11 cellular contexts compared by ENCODE assay signal in genomic region chr10:51244739-51245138, GRCh38.
DNase-seq lines count a peak whose midpoint lies in the region; ATAC-seq and TF ChIP-seq lines count a peak whose summit lies in the region.
"Had no signal": no experiment of that assay in that cellular context is flagged by ENCODE, and none has a peak within 500 bp of the region (broad histone marks: within the 10 kb centered on the region; RNA-seq: fewer than 3 reads in every experiment).

No MANE protein-coding gene starts in this region.

- H2BK15ac ChIP-seq in mesenchymal stem cell (ENCODE audit: low read depth, poor library complexity, severe bottlenecking) = no peak overlapping the region

- peak; percentile 76 for ATAC-seq in aorta (ENCODE audit: low FRiP score)
- ATAC-seq in activated naive CD8-positive, alpha-beta T cell treated with anti-CD3 and anti-CD28 coated beads, Interleukin-2, amount 50 U/mL, for 24 hours = no peak

- CTCF ChIA-PET in activated CD4-positive, alpha-beta T cell treated with anti-CD3 and anti-CD28 coated beads, Interleukin-2, amount 10 ng/mL, durations not matched to agents 7 days and 5 days (lab: Charles Lee) = no interaction called here

- H3K27ac Mint-ChIP-seq in activated CD4-positive, alpha-beta T cell treated with anti-CD3 and anti-CD28 coated beads, Interleukin-2, amount 10 ng/mL, durations not matched to agents 7 days and 5 days = no peak overlapping the region
- no peak overlapping the region for H3K27ac Mint-ChIP-seq in activated naive CD8-positive, alpha-beta T cell treated with anti-CD3 and anti-CD28 coated beads, Interleukin-2, amount 50 U/mL, for 24 hours
- H3K27ac Mint-ChIP-seq: activated naive CD4-positive, alpha-beta T cell treated with anti-CD3 and anti-CD28 coated beads, Interleukin-2, amount 50 U/mL, for 24 hours; immature natural killer cell had no signal

- no peak overlapping the region for H2BK120ac ChIP-seq in mesenchymal stem cell (ENCODE audit: low read depth, low read length)

- TF ChIP-seq CTCF in esophagus muscularis mucosa (IDR thresholded peaks at IDR 0.05) (no peak), GM13977 (IDR thresholded peaks at IDR 0.05; ENCODE audit: extremely low read depth, insufficient read depth, missing control alignments) (no peak)

- H3K9ac ChIP-seq in mesenchymal stem cell (ENCODE audit: low read length) = peak overlapping the region; percentile 56

- intact Hi-C loops in esophagus muscularis mucosa (cut with DNase I) (no loop called here), aorta (cut with DNase I) (loop anchor here in 1 of 2 donors (5.0 kb wide), 1 partner anchor 52 kb away; no protein-coding TSS in a partner anchor)

- H3K4me1 Mint-ChIP-seq in activated CD4-positive, alpha-beta T cell treated with anti-CD3 and anti-CD28 coated beads, Interleukin-2, amount 10 ng/mL, durations not matched to agents 7 days and 5 days = no peaks in the 10 kb centered on the region
- H3K4me1 Mint-ChIP-seq in activated naive CD8-positive, alpha-beta T cell treated with anti-CD3 and anti-CD28 coated beads, Interleukin-2, amount 50 U/mL, for 24 hours = no peaks in the 10 kb centered on the region
- H3K4me1 Mint-ChIP-seq: activated naive CD4-positive, alpha-beta T cell treated with anti-CD3 and anti-CD28 coated beads, Interleukin-2, amount 50 U/mL, for 24 hours had no signal

- in situ Hi-C loops in GM13977 (cut with MboI; ENCODE audit: low pct_unique_long_range_greater_than_20kb, low sequenced_read_pairs, unreplicated experiment) = no loop called here

- H3K4me1 ChIP-seq in esophagus muscularis mucosa (peaks cover 11 to 57% (median 43%) of the 10 kb centered on the region in 4 donors), mesenchymal stem cell (ENCODE audit: control insufficient read depth, insufficient read depth, low read depth, low read length) (no peaks in the 10 kb centered on the region), aorta (ENCODE audit: control insufficient read depth in 1 of 2, insufficient read depth in 2 of 2, low read length in 2 of 2) (peaks cover 2 to 18% of the 10 kb centered on the region in 2 donors)

- 29% methylated on average over 4 of the region's 4 CpGs for WGBS in esophagus muscularis mucosa
- WGBS in mesenchymal stem cell = 28% methylated on average over 3 of the region's 4 CpGs
- 3 to 4% methylated on average over 4 of the region's 4 CpGs for WGBS in aorta, 2 donors

- H3K4ac ChIP-seq in mesenchymal stem cell (ENCODE audit: low read depth in 1 of 2, low read length in 2 of 2) = no peak overlapping the region

- no peak overlapping the region for H4K91ac ChIP-seq in mesenchymal stem cell (ENCODE audit: low read length)

- H2AK5ac ChIP-seq in mesenchymal stem cell (ENCODE audit: low read length, severe bottlenecking) = no peak overlapping the region

- no peak overlapping the region for H3K4me3 ChIP-seq in esophagus muscularis mucosa
- peak overlapping the region in 1 of 2 experiments; percentile 20 for H3K4me3 ChIP-seq in mesenchymal stem cell (ENCODE audit: insufficient read depth in 1 of 2, low read depth in 1 of 2, low read length in 2 of 2)
- H3K4me3 ChIP-seq in aorta (ENCODE audit: low read length in 2 of 2) = no peak overlapping the region

- H3K4me2 ChIP-seq in mesenchymal stem cell (ENCODE audit: low read length, poor library complexity, severe bottlenecking) = no peak overlapping the region

- DNase-seq in M059J (ENCODE audit: low read depth) (peak; percentile 79), esophagus muscularis mucosa (ENCODE audit: extremely low spot score) (no peak), mesenchymal stem cell (peak; percentile 59), aorta (no peak), GM13977 (ENCODE audit: low spot score) (no peak)
- no peak for DNase-seq in activated CD4-positive, alpha-beta T cell treated with anti-CD3 and anti-CD28 coated beads, Interleukin-2, amount 10 ng/mL, durations not matched to agents 7 days and 5 days
- no peak for DNase-seq in activated naive CD8-positive, alpha-beta T cell treated with anti-CD3 and anti-CD28 coated beads, Interleukin-2, amount 50 U/mL, for 24 hours
- DNase-seq: H7, immature natural killer cell, NCI-H526 treated with DMSO at 0.1 percent for 48 hours had no signal

- H2BK5ac ChIP-seq in mesenchymal stem cell (ENCODE audit: low read depth, low read length, poor library complexity, severe bottlenecking) = no peak overlapping the region

- H3K27ac ChIP-seq in esophagus muscularis mucosa (replicated peaks in 1 of 4) (peak overlapping the region; percentile 21 to 40 (median 30)), mesenchymal stem cell (ENCODE audit: low read length, poor library complexity, severe bottlenecking) (peak overlapping the region; percentile 56), aorta (ENCODE audit: low read depth in 1 of 2, low read length in 2 of 2) (no peak overlapping the region)

- POLR2A ChIA-PET in activated CD4-positive, alpha-beta T cell treated with anti-CD3 and anti-CD28 coated beads, Interleukin-2, amount 10 ng/mL, durations not matched to agents 7 days and 5 days (lab: Charles Lee) = no interaction called here

- H3K27me3 ChIP-seq in esophagus muscularis mucosa = no peaks in the 10 kb centered on the region
- no peaks in the 10 kb centered on the region for H3K27me3 ChIP-seq in mesenchymal stem cell (ENCODE audit: control insufficient read depth in 1 of 2, insufficient read depth in 1 of 2, low read length in 2 of 2)
- H3K27me3 ChIP-seq in aorta (ENCODE audit: control insufficient read depth in 1 of 2, insufficient read depth in 2 of 2, low read length in 1 of 2) = no peaks in the 10 kb centered on the region

- no peaks in the 10 kb centered on the region for H3K79me1 ChIP-seq in mesenchymal stem cell (replicated peaks; ENCODE audit: low read length, poor library complexity, severe bottlenecking)

- H2AFZ ChIP-seq in mesenchymal stem cell (ENCODE audit: low read depth, low read length) = no peak overlapping the region

- no peak overlapping the region for H3K23ac ChIP-seq in mesenchymal stem cell (ENCODE audit: low read length in 2 of 2)

- TF ChIP-seq POLR2A in esophagus muscularis mucosa (IDR thresholded peaks at IDR 0.05; ENCODE audit: low read depth) = no peak

- no peak overlapping the region for H3K18ac ChIP-seq in mesenchymal stem cell (ENCODE audit: low read depth in 1 of 2, low read length in 2 of 2)

- H3K14ac ChIP-seq in mesenchymal stem cell (ENCODE audit: low read length in 2 of 2) = no peak overlapping the region

- no peak overlapping the region for H4K8ac ChIP-seq in mesenchymal stem cell (ENCODE audit: low read length)

- H3K36me3 ChIP-seq in esophagus muscularis mucosa = no peaks in the 10 kb centered on the region
- H3K36me3 ChIP-seq in mesenchymal stem cell (ENCODE audit: control insufficient read depth in 1 of 2, insufficient read depth in 2 of 2, low read depth in 1 of 2, low read length in 2 of 2) = no peaks in the 10 kb centered on the region
- no peaks in the 10 kb centered on the region for H3K36me3 ChIP-seq in aorta (ENCODE audit: control insufficient read depth in 1 of 2, insufficient read depth in 2 of 2, low read length in 1 of 2)

- no peaks in the 10 kb centered on the region for H3K36me3 Mint-ChIP-seq in activated CD4-positive, alpha-beta T cell treated with anti-CD3 and anti-CD28 coated beads, Interleukin-2, amount 10 ng/mL, durations not matched to agents 7 days and 5 days (ENCODE audit: low read depth)
- no peaks in the 10 kb centered on the region for H3K36me3 Mint-ChIP-seq in activated naive CD8-positive, alpha-beta T cell treated with anti-CD3 and anti-CD28 coated beads, Interleukin-2, amount 50 U/mL, for 24 hours (ENCODE audit: low read depth)
- H3K36me3 Mint-ChIP-seq: activated naive CD4-positive, alpha-beta T cell treated with anti-CD3 and anti-CD28 coated beads, Interleukin-2, amount 50 U/mL, for 24 hours; immature natural killer cell had no signal

- no peak overlapping the region for H2BK12ac ChIP-seq in mesenchymal stem cell (ENCODE audit: low read length in 2 of 2)

- H3K9me3 ChIP-seq in esophagus muscularis mucosa = no peaks in the 10 kb centered on the region
- no peaks in the 10 kb centered on the region for H3K9me3 ChIP-seq in mesenchymal stem cell (ENCODE audit: control insufficient read depth, low read length)
- no peaks in the 10 kb centered on the region for H3K9me3 ChIP-seq in aorta (ENCODE audit: control insufficient read depth, low read length)

- no peak overlapping the region for H3K4me3 Mint-ChIP-seq in activated CD4-positive, alpha-beta T cell treated with anti-CD3 and anti-CD28 coated beads, Interleukin-2, amount 10 ng/mL, durations not matched to agents 7 days and 5 days
- no peak overlapping the region for H3K4me3 Mint-ChIP-seq in activated naive CD8-positive, alpha-beta T cell treated with anti-CD3 and anti-CD28 coated beads, Interleukin-2, amount 50 U/mL, for 24 hours
- H3K4me3 Mint-ChIP-seq: activated naive CD4-positive, alpha-beta T cell treated with anti-CD3 and anti-CD28 coated beads, Interleukin-2, amount 50 U/mL, for 24 hours; immature natural killer cell had no signal

- no peaks in the 10 kb centered on the region for H3K27me3 Mint-ChIP-seq in activated CD4-positive, alpha-beta T cell treated with anti-CD3 and anti-CD28 coated beads, Interleukin-2, amount 10 ng/mL, durations not matched to agents 7 days and 5 days
- H3K27me3 Mint-ChIP-seq in activated naive CD8-positive, alpha-beta T cell treated with anti-CD3 and anti-CD28 coated beads, Interleukin-2, amount 50 U/mL, for 24 hours = no peaks in the 10 kb centered on the region
- H3K27me3 Mint-ChIP-seq: activated naive CD4-positive, alpha-beta T cell treated with anti-CD3 and anti-CD28 coated beads, Interleukin-2, amount 50 U/mL, for 24 hours had no signal

- no peak for TF ChIP-seq EP300 in esophagus muscularis mucosa (IDR thresholded peaks at IDR 0.05)

- H3K9me3 Mint-ChIP-seq in activated CD4-positive, alpha-beta T cell treated with anti-CD3 and anti-CD28 coated beads, Interleukin-2, amount 10 ng/mL, durations not matched to agents 7 days and 5 days = no peaks in the 10 kb centered on the region
- H3K9me3 Mint-ChIP-seq in activated naive CD8-positive, alpha-beta T cell treated with anti-CD3 and anti-CD28 coated beads, Interleukin-2, amount 50 U/mL, for 24 hours = no peaks in the 10 kb centered on the region

Comparison
In these comparisons a context has a peak if more than half of its experiments do, and no peak if none do; other contexts are left out.
1. DNase-seq: peak in M059J (single experiment) and mesenchymal stem cell (single experiment); none in esophagus muscularis mucosa (single experiment), aorta (0 of 2), activated CD4-positive, alpha-beta T cell treated with anti-CD3 and anti-CD28 coated beads, Interleukin-2, amount 10 ng/mL, durations not matched to agents 7 days and 5 days (single experiment), activated naive CD8-positive, alpha-beta T cell treated with anti-CD3 and anti-CD28 coated beads, Interleukin-2, amount 50 U/mL, for 24 hours (single experiment) and GM13977 (single experiment).
2. H3K27ac ChIP-seq: peak in esophagus muscularis mucosa (4 of 4) and mesenchymal stem cell (single experiment); none in aorta (0 of 2).